ENCODE assay signal across 19 cellular contexts in genomic region chr17:46176975-46177374, GRCh38. TPM values are rescaled to one million over a fixed set of nuclear protein-coding genes. Genes with fewer than 3 reads are reported as not detected.
A peak's percentile ranks its signal among the peaks of the same experiment; 100 is the strongest.
DNase-seq lines count a peak whose midpoint lies in the region; ATAC-seq, FAIRE-seq and TF ChIP-seq lines count a peak whose summit lies in the region.
"Had no signal": no experiment of that assay in that cellular context is flagged by ENCODE, and none has a peak within 500 bp of the region (broad histone marks: within the 10 kb centered on the region; RNA-seq: fewer than 3 reads in every experiment).

No MANE protein-coding gene starts in this region.

- ATAC-seq in CD4-positive, alpha-beta T cell (ENCODE audit: poor library complexity) = no peak
- ATAC-seq in natural killer cell treated with Interleukin-12 subunit alpha and Interleukin-12 subunit beta and Interleukin-15 and Interleukin-18, amount 100 ng/mL, for 72 hours = no peak
- ATAC-seq: activated T-cell treated with anti-CD3 and anti-CD28 coated beads, Interleukin-2, amount 50 U/mL, for 72 hours; stimulated activated memory B cell treated with anti-CD40 and anti-IgM and Interleukin-4, amounts not matched to agents 10 μg/mL and 1 μg/mL and 100 μg/mL, for 72 hours had no signal

- peak; percentile 45 for FAIRE-seq in H54 (lab: Jason Lieb, UNC)

- no peak for TF ChIP-seq CTCF in CD4-positive, alpha-beta T cell (IDR thresholded peaks at IDR 0.05)

- H3K9me3 ChIP-seq in CD4-positive, alpha-beta T cell (ENCODE audit: control insufficient read depth, low read length) = no peaks in the 10 kb centered on the region
- H3K9me3 ChIP-seq: SK-N-SH, vagina had no signal

- no peaks in the 10 kb centered on the region for H3K9me3 Mint-ChIP-seq in CD4-positive, alpha-beta T cell
- no peaks in the 10 kb centered on the region for H3K9me3 Mint-ChIP-seq in natural killer cell treated with Interleukin-12 subunit alpha and Interleukin-12 subunit beta and Interleukin-15 and Interleukin-18, amount 100 ng/mL, for 72 hours
- H3K9me3 Mint-ChIP-seq: activated T-cell treated with anti-CD3 and anti-CD28 coated beads, Interleukin-2, amount 50 U/mL, for 72 hours; stimulated activated memory B cell treated with anti-CD40 and anti-IgM and Interleukin-4, amounts not matched to agents 10 μg/mL and 1 μg/mL and 100 μg/mL, for 72 hours had no signal

- no peaks in the 10 kb centered on the region for H3K27me3 ChIP-seq in CD4-positive, alpha-beta T cell (ENCODE audit: control insufficient read depth, insufficient read depth, low read length)
- H3K27me3 ChIP-seq: vagina had no signal

- POLR2A ChIA-PET in CD4-positive, alpha-beta T cell (lab: Charles Lee) = no interaction called here

- H3K4me1 Mint-ChIP-seq in CD4-positive, alpha-beta T cell (ENCODE audit: low read depth) = peaks cover 94% of the 10 kb centered on the region
- peaks cover 70 to 74% of the 10 kb centered on the region in 2 donors for H3K4me1 Mint-ChIP-seq in natural killer cell treated with Interleukin-12 subunit alpha and Interleukin-12 subunit beta and Interleukin-15 and Interleukin-18, amount 100 ng/mL, for 72 hours (ENCODE audit: low read depth in 2 of 2)

- DNase-seq in CD4-positive, alpha-beta T cell = no peak
- no peak for DNase-seq in H54 (ENCODE audit: insufficient read length, low spot score)
- peak; percentile 12 for DNase-seq in ecto neural progenitor cell (ENCODE audit: low spot score)
- no peak for DNase-seq in natural killer cell treated with Interleukin-12 subunit alpha and Interleukin-12 subunit beta and Interleukin-15 and Interleukin-18, amount 100 ng/mL, for 72 hours (ENCODE audit: low spot score)
- DNase-seq in middle frontal gyrus (ENCODE audit: extremely low spot score, low spot score) = no peak
- no peak for DNase-seq in NCI-H2196 (lab: John Stamatoyannopoulos, UW; ENCODE audit: unreplicated experiment)
- DNase-seq in NCI-H345 (lab: John Stamatoyannopoulos, UW) = no peak
- DNase-seq: activated CD4-positive, alpha-beta T cell treated with anti-CD3 and anti-CD28 coated beads for 48 hours; activated naive CD4-positive, alpha-beta T cell treated with anti-CD3 and anti-CD28 coated beads, Interleukin-2, amount 50 U/mL, for 16 hours; activated T-cell treated with anti-CD3 and anti-CD28 coated beads, Interleukin-2, amount 50 U/mL, for 72 hours; aorta; KG1; NCI-H748 treated with DMSO at 0.1 percent for 48 hours; nucleus accumbens; SK-N-SH; stimulated activated CD4-positive, alpha-beta T cell treated with anti-CD3 and anti-CD28 coated beads, Interleukin-4, amount 100 ng/mL, for 1 hour; T-helper 2 cell had no signal

- TF ChIP-seq POLR2A in H54 (IDR thresholded peaks at IDR 0.05; ENCODE audit: low read depth, low read length) = no peak

- CTCF ChIA-PET in CD4-positive, alpha-beta T cell (lab: Charles Lee) = interaction anchor here (1.4 to 4.4 kb wide), 4 partner anchors 10 to 139 kb away, joined by 3 to 20 read pairs (median 15); partner anchors contain the start of gene KANSL1

- H3K36me3 Mint-ChIP-seq in CD4-positive, alpha-beta T cell (ENCODE audit: low read depth) = peaks cover 45% of the 10 kb centered on the region
- no peaks in the 10 kb centered on the region for H3K36me3 Mint-ChIP-seq in natural killer cell treated with Interleukin-12 subunit alpha and Interleukin-12 subunit beta and Interleukin-15 and Interleukin-18, amount 100 ng/mL, for 72 hours

- H3K4me3 Mint-ChIP-seq in CD4-positive, alpha-beta T cell = peak overlapping the region; percentile 34
- peak overlapping the region; percentile 29 for H3K4me3 Mint-ChIP-seq in natural killer cell treated with Interleukin-12 subunit alpha and Interleukin-12 subunit beta and Interleukin-15 and Interleukin-18, amount 100 ng/mL, for 72 hours
- H3K4me3 Mint-ChIP-seq: activated T-cell treated with anti-CD3 and anti-CD28 coated beads, Interleukin-2, amount 50 U/mL, for 72 hours; stimulated activated memory B cell treated with anti-CD40 and anti-IgM and Interleukin-4, amounts not matched to agents 10 μg/mL and 1 μg/mL and 100 μg/mL, for 72 hours had no signal

- peak overlapping the region; percentile 34 for H3K27ac Mint-ChIP-seq in CD4-positive, alpha-beta T cell
- peak overlapping the region; percentile 51 to 96 for H3K27ac Mint-ChIP-seq in natural killer cell treated with Interleukin-12 subunit alpha and Interleukin-12 subunit beta and Interleukin-15 and Interleukin-18, amount 100 ng/mL, for 72 hours
- H3K27ac Mint-ChIP-seq: stimulated activated memory B cell treated with anti-CD40 and anti-IgM and Interleukin-4, amounts not matched to agents 10 μg/mL and 1 μg/mL and 100 μg/mL, for 72 hours had no signal

- intact Hi-C loops in CD4-positive, alpha-beta T cell (cut with DNase I, micrococcal nuclease) = loop anchor here in 1 of 2 experiments (5.0 kb wide), 1 partner anchor 35 kb away; no protein-coding TSS in a partner anchor

- H3K27me3 Mint-ChIP-seq in CD4-positive, alpha-beta T cell = no peaks in the 10 kb centered on the region
- no peaks in the 10 kb centered on the region for H3K27me3 Mint-ChIP-seq in natural killer cell treated with Interleukin-12 subunit alpha and Interleukin-12 subunit beta and Interleukin-15 and Interleukin-18, amount 100 ng/mL, for 72 hours
- H3K27me3 Mint-ChIP-seq: stimulated activated memory B cell treated with anti-CD40 and anti-IgM and Interleukin-4, amounts not matched to agents 10 μg/mL and 1 μg/mL and 100 μg/mL, for 72 hours had no signal

- no peak overlapping the region for H3K27ac ChIP-seq in CD4-positive, alpha-beta T cell (ENCODE audit: low read depth, low read length)
- H3K27ac ChIP-seq: vagina had no signal

RNA-seq across cellular contexts. Expression of gene KANSL1, which starts 16.3 kb away (rescaled TPM):
- 100 to 1,000 TPM; 122 to 125 TPM for total RNA-seq in CD4-positive, alpha-beta T cell
- total RNA-seq in natural killer cell treated with Interleukin-12 subunit alpha and Interleukin-12 subunit beta and Interleukin-15 and Interleukin-18, amount 100 ng/mL, for 72 hours = 100 to 1,000 TPM; 127 to 161 TPM
